In the genomic region with DNA sequence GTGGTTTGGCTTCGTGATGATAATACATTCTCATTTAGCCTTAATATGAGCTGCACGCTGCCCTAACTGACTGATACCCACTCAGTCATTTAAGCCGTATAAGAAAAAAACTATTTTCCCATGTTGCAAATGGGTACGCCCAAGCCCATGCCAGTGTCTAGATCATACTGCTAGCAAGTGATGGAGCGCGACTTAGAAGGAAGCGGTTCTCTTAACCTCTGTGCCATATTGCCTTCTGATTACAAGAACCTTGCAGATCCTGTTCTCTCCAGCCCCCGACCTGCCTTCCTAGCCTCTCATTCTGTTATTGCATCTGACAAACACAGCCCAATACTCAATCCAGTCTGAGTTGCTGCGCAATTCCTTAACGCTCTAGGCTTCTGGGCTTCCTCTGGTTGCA, we compare ENCODE assay signal across 8 cellular contexts. TPM values are rescaled to one million over a fixed set of nuclear protein-coding genes. Genes with fewer than 3 reads are reported as not detected.
A peak's percentile ranks its signal among the peaks of the same experiment; 100 is the strongest.
DNase-seq lines count a peak whose midpoint lies in the region; ATAC-seq and TF ChIP-seq lines count a peak whose summit lies in the region.

No MANE protein-coding gene starts in this region.

- peaks cover 73% of the 10 kb centered on the region for H3K36me3 Mint-ChIP-seq in activated T-cell treated with anti-CD3 and anti-CD28 coated beads, Interleukin-2, amount 50 U/mL, for 24 hours (ENCODE audit: low read depth)
- peaks cover 13% of the 10 kb centered on the region for H3K36me3 Mint-ChIP-seq in effector memory CD8-positive, alpha-beta T cell (ENCODE audit: insufficient read depth)
- H3K36me3 Mint-ChIP-seq in naive thymus-derived CD4-positive, alpha-beta T cell, result peaks cover 0 to 15% (median 2%) of the 10 kb centered on the region in 5 donors

- H3K36me3 ChIP-seq in PC-3 (ENCODE audit: low read depth, low read length), result peaks cover 3% of the 10 kb centered on the region; the same call in 1 of the 2 replicates
- peaks cover 0 to 15% (median 0%) of the 10 kb centered on the region in 3 experiments for H3K36me3 ChIP-seq in naive thymus-derived CD4-positive, alpha-beta T cell (ENCODE audit: control insufficient read depth in 2 of 3, insufficient read depth in 3 of 3, low read length in 3 of 3)

- H2AFZ ChIP-seq in PC-3 (ENCODE audit: low read length), result peak overlapping the region; percentile 94

- H3K9me3 ChIP-seq in PC-3 (ENCODE audit: low read length), result no peaks in the 10 kb centered on the region
- H3K9me3 ChIP-seq in naive thymus-derived CD4-positive, alpha-beta T cell (ENCODE audit: control insufficient read depth in 2 of 3, low read length in 3 of 3), result no peaks in the 10 kb centered on the region

- CTCF ChIA-PET in PC-3 (lab: Charles Lee), result no interaction called here
- CTCF ChIA-PET in naive thymus-derived CD4-positive, alpha-beta T cell (lab: Charles Lee), result no interaction called here

- no peak for TF ChIP-seq POLR2A in GM18505 (IDR thresholded peaks at IDR 0.05; ENCODE audit: borderline replicate concordance, extremely low read depth, insufficient read depth, insufficient read length)

- peaks cover 14% of the 10 kb centered on the region; the same call in 1 of the 2 replicates for H4K20me1 ChIP-seq in PC-3 (ENCODE audit: low read length)

- peak overlapping the region; percentile 96 for H3K9ac ChIP-seq in PC-3 (ENCODE audit: low read length)

- no TSS peak for BruUV-seq in PC-3 (replicated peaks; lab: Mats Ljungman, UMichigan)

- H3K27me3 ChIP-seq in PC-3 (ENCODE audit: low read length), result no peaks in the 10 kb centered on the region
- no peaks in the 10 kb centered on the region for H3K27me3 ChIP-seq in naive thymus-derived CD4-positive, alpha-beta T cell (ENCODE audit: control insufficient read depth in 2 of 2, insufficient read depth in 2 of 2, low read length in 2 of 2)

- peaks cover 87% of the 10 kb centered on the region for H3K79me2 ChIP-seq in PC-3 (ENCODE audit: low read length)

- no peaks in the 10 kb centered on the region for H3K9me3 Mint-ChIP-seq in activated T-cell treated with anti-CD3 and anti-CD28 coated beads, Interleukin-2, amount 50 U/mL, for 24 hours
- H3K9me3 Mint-ChIP-seq in effector memory CD8-positive, alpha-beta T cell, result no peaks in the 10 kb centered on the region
- H3K9me3 Mint-ChIP-seq in naive thymus-derived CD4-positive, alpha-beta T cell, result peaks cover 0 to 3% (median 0%) of the 10 kb centered on the region in 11 donors

- H3K27ac ChIP-seq in PC-3 (ENCODE audit: low read length), result peak overlapping the region; percentile 53
- peak overlapping the region; percentile 95 for H3K27ac ChIP-seq in naive thymus-derived CD4-positive, alpha-beta T cell (ENCODE audit: low read depth, low read length)

- peak overlapping the region; percentile 99 for H3K4me2 ChIP-seq in PC-3 (ENCODE audit: low read length)

- POLR2A ChIA-PET in PC-3 (lab: Charles Lee; ENCODE audit: unreplicated experiment), result no interaction called here
- POLR2A ChIA-PET in naive thymus-derived CD4-positive, alpha-beta T cell (lab: Charles Lee), result no interaction called here

- no peaks in the 10 kb centered on the region for H3K27me3 Mint-ChIP-seq in activated T-cell treated with anti-CD3 and anti-CD28 coated beads, Interleukin-2, amount 50 U/mL, for 24 hours
- H3K27me3 Mint-ChIP-seq in effector memory CD8-positive, alpha-beta T cell, result no peaks in the 10 kb centered on the region
- H3K27me3 Mint-ChIP-seq in naive thymus-derived CD4-positive, alpha-beta T cell, result no peaks in the 10 kb centered on the region

- ATAC-seq in PC-3 (peak; percentile 7; the same call in 1 of the 2 replicates), GM18505 (IDR thresholded peaks at IDR 0.05; ENCODE audit: unreplicated experiment) (no peak)
- ATAC-seq in effector memory CD8-positive, alpha-beta T cell (replicated peaks), result peak; percentile 8
- ATAC-seq in naive thymus-derived CD4-positive, alpha-beta T cell, result peak; percentile 5

- no peaks in the 10 kb centered on the region for H3F3A ChIP-seq in PC-3 (ENCODE audit: low read length, unreplicated experiment)

- H3K4me3 ChIP-seq in PC-3 (ENCODE audit: low read length), result peak overlapping the region; percentile 100
- peak overlapping the region; percentile 94 for H3K4me3 ChIP-seq in naive thymus-derived CD4-positive, alpha-beta T cell (ENCODE audit: low read length)

- no peak for DNase-seq in activated T-cell treated with anti-CD3 and anti-CD28 coated beads, Interleukin-2, amount 50 U/mL, for 24 hours
- DNase-seq in activated T-cell treated with anti-CD3 and anti-CD28 coated beads, Interleukin-2, amount 50 U/mL, for 1 hour, result no peak
- DNase-seq in PC-3 (no peak), GOT3 (lab: John Stamatoyannopoulos, UW) (no peak), SHP77 (lab: John Stamatoyannopoulos, UW) (no peak)
- DNase-seq in effector memory CD8-positive, alpha-beta T cell, result no peak
- peak in 2 of 9 donors; percentile 4 to 9 for DNase-seq in naive thymus-derived CD4-positive, alpha-beta T cell

- no peaks in the 10 kb centered on the region for H3K9me2 ChIP-seq in PC-3 (replicated peaks; ENCODE audit: low read length)

- peak overlapping the region; percentile 98 for H3K27ac Mint-ChIP-seq in activated T-cell treated with anti-CD3 and anti-CD28 coated beads, Interleukin-2, amount 50 U/mL, for 24 hours
- H3K27ac Mint-ChIP-seq in effector memory CD8-positive, alpha-beta T cell, result peak overlapping the region; percentile 97 to 99
- peak overlapping the region; percentile 91 to 99 (median 98) for H3K27ac Mint-ChIP-seq in naive thymus-derived CD4-positive, alpha-beta T cell

- H3K4me1 Mint-ChIP-seq in activated T-cell treated with anti-CD3 and anti-CD28 coated beads, Interleukin-2, amount 50 U/mL, for 24 hours (ENCODE audit: low read depth), result peaks cover 64% of the 10 kb centered on the region
- H3K4me1 Mint-ChIP-seq in effector memory CD8-positive, alpha-beta T cell (ENCODE audit: low read depth in 2 of 2), result peaks cover 33 to 53% of the 10 kb centered on the region in 2 donors
- peaks cover 40 to 82% (median 70%) of the 10 kb centered on the region in 7 donors for H3K4me1 Mint-ChIP-seq in naive thymus-derived CD4-positive, alpha-beta T cell

- peak overlapping the region; percentile 98 for H3K4me3 Mint-ChIP-seq in activated T-cell treated with anti-CD3 and anti-CD28 coated beads, Interleukin-2, amount 50 U/mL, for 24 hours
- peak overlapping the region; percentile 88 to 95 for H3K4me3 Mint-ChIP-seq in effector memory CD8-positive, alpha-beta T cell
- peak overlapping the region; percentile 96 to 100 (median 98) for H3K4me3 Mint-ChIP-seq in naive thymus-derived CD4-positive, alpha-beta T cell

- peaks cover 12% of the 10 kb centered on the region for H3K4me1 ChIP-seq in PC-3 (ENCODE audit: insufficient read depth, low read length)
- H3K4me1 ChIP-seq in naive thymus-derived CD4-positive, alpha-beta T cell (ENCODE audit: control insufficient read depth in 2 of 2, insufficient read depth in 2 of 2, low read length in 2 of 2), result peaks cover 18 to 27% of the 10 kb centered on the region in 2 donors

- intact Hi-C loops in PC-3 (cut with micrococcal nuclease), result no loop called here
- intact Hi-C loops in naive thymus-derived CD4-positive, alpha-beta T cell (cut with micrococcal nuclease), result loop anchor here (1.0 to 10.0 kb wide), 14 partner anchors 72 to 1562 kb away; partner anchors contain the start of genes COG3 (in 2 of the 2), GTF2F2 (in 2 of the 2), TPT1 (in 2 of the 2) and ZC3H13 (in 2 of the 2)

- no peak for TF ChIP-seq CTCF in PC-3 (conservative IDR thresholded peaks at IDR 0.05; ENCODE audit: low read depth, low read length)

RNA-seq across cellular contexts. Expression of gene GPALPP1, which starts 0.6 kb away (rescaled TPM):
- 5.0 and 17.0 TPM in 2 replicates for total RNA-seq in PC-3 (2014; rRNA removed)
- 10 to 100 TPM; 29.7 to 43.1 (median 33.0) TPM for total RNA-seq in naive thymus-derived CD4-positive, alpha-beta T cell
- polyA plus RNA-seq in naive thymus-derived CD4-positive, alpha-beta T cell, result 10 to 100 TPM; 17.5 to 22.0 TPM

RNA-seq across cellular contexts. Expression of gene NUFIP1, which starts 0.7 kb away (rescaled TPM):
- total RNA-seq in PC-3 (2014; rRNA removed), result 2.5 and 4.0 TPM in 2 replicates
- 1 to 10 TPM; 3.7 to 6.6 (median 5.4) TPM for total RNA-seq in naive thymus-derived CD4-positive, alpha-beta T cell
- polyA plus RNA-seq in naive thymus-derived CD4-positive, alpha-beta T cell, result 1 to 10 TPM; 4.7 to 4.9 TPM
